In genomic region chr2:36069083-36069482, GRCh38 we compare ENCODE assay signal across 30 cellular contexts.
"Had no signal": no experiment of that assay in that cellular context is flagged by ENCODE, and none has a peak within 500 bp of the region (broad histone marks: within the 10 kb centered on the region; RNA-seq: fewer than 3 reads in every experiment).

No MANE protein-coding gene starts in this region.

- DNase-seq: activated B cell treated with CpG ODN at 0.5 μM for 24 hours; activated CD4-positive, alpha-beta memory T cell treated with anti-CD3 and anti-CD28 coated beads for 36 hours; activated CD4-positive, alpha-beta T cell treated with anti-CD3 and anti-CD28 coated beads for 4 hours; activated CD4-positive, alpha-beta T cell treated with anti-CD3 and anti-CD28 coated beads, Interleukin-2, amount 50 U/mL, for 1 hour; activated CD4-positive, CD25-positive, alpha-beta regulatory T cell treated with anti-CD3 and anti-CD28 coated beads, Interleukin-2, amount 50 U/mL, for 72 hours; activated CD8-positive, alpha-beta memory T cell treated with anti-CD3 and anti-CD28 coated beads for 24 hours; activated CD8-positive, alpha-beta memory T cell treated with anti-CD3 and anti-CD28 coated beads, Interleukin-2, amount 10 ng/mL, durations not matched to agents 7 days and 5 days; activated CD8-positive, alpha-beta memory T cell treated with anti-CD3 and anti-CD28 coated beads, Interleukin-2, amount 50 U/mL, for 48 hours; activated effector memory CD4-positive, alpha-beta T cell treated with Interleukin-2 at 50 U/mL for 16 hours; activated naive CD4-positive, alpha-beta T cell treated with anti-CD3 and anti-CD28 coated beads, Interleukin-2, amount 10 ng/mL, durations not matched to agents 7 days and 5 days; activated naive CD8-positive, alpha-beta T cell treated with anti-CD3 and anti-CD28 coated beads, Interleukin-2, amount 50 U/mL, for 24 hours; activated T-cell treated with anti-CD3 and anti-CD28 coated beads, Interleukin-2, amount 50 U/mL, for 48 hours; anterior cingulate cortex; cerebellar nuclear complex; NCI-H1092 treated with DMSO at 0.1 percent for 48 hours; NCI-H1694; NCI-H2081; NCI-H2227 treated with DMSO at 0.1 percent for 48 hours; NCI-H446; NCI-H510A treated with DMSO at 0.1 percent for 48 hours; NCI-H526 treated with DMSO at 0.1 percent for 48 hours; NK-92 treated with Interleukin-12 subunit alpha and Interleukin-12 subunit beta, amount 100 ng/mL, for 24 hours; PC-3; SIG-M5; SW 1271; T-helper 1 cell; T-helper 2 cell; T-helper 9 cell had no signal

- ATAC-seq: activated CD8-positive, alpha-beta memory T cell treated with anti-CD3 and anti-CD28 coated beads, Interleukin-2, amount 10 ng/mL, durations not matched to agents 7 days and 5 days; activated naive CD8-positive, alpha-beta T cell treated with anti-CD3 and anti-CD28 coated beads, Interleukin-2, amount 50 U/mL, for 24 hours; PC-3; Right ventricle myocardium inferior; SK-N-SH treated with all-trans-retinoic acid at 6 μM for 48 hours had no signal
